1 cellular context compared by ENCODE assay signal in the genomic region with DNA sequence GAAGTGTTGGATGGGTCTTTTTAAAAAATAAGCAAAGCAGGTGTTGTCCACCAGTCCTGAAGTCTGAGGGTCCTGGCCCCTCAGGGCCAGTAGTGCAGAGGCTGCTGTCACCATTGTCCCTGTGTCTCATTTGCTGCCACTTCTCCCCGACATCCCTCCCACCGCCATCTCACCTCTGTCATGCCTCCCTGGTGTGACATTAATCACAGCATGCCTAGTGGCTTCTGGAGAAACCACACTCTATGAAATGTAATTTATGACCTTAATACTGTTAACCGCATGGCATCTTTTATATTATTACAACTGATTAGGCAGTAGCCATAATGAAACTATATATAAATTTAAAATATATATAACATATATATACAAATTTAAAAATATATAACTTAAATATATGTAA.
TF ChIP-seq lines count a peak whose summit lies in the region.

No MANE protein-coding gene starts in this region.

TF ChIP-seq in K562, 482 proteins besides CTCF, POLR2A, EP300 and RAD21 (continued from another document):
- TF ChIP-seq, protein P1, sequence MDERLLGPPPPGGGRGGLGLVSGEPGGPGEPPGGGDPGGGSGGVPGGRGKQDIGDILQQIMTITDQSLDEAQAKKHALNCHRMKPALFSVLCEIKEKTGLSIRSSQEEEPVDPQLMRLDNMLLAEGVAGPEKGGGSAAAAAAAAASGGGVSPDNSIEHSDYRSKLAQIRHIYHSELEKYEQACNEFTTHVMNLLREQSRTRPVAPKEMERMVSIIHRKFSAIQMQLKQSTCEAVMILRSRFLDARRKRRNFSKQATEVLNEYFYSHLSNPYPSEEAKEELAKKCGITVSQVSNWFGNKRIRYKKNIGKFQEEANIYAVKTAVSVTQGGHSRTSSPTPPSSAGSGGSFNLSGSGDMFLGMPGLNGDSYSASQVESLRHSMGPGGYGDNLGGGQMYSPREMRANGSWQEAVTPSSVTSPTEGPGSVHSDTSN (CRISPR knock-in tag; IDR thresholded peaks at IDR 0.05; ENCODE audit: low read depth): no peak
- TF ChIP-seq, protein P1 (tag; conservative IDR thresholded peaks at IDR 0.05; ENCODE audit: low read depth): peak; percentile 33; the same call in 1 of the 2 replicates
TF ChIP-seq in K562: peak in this region for 2.
